Comparison of ENCODE assay signal across 9 cellular contexts in genomic region chr3:112013784-112014143, GRCh38. TPM values are rescaled to one million over a fixed set of nuclear protein-coding genes. Genes with fewer than 3 reads are reported as not detected.
DNase-seq lines count a peak whose midpoint lies in the region; ATAC-seq and TF ChIP-seq lines count a peak whose summit lies in the region.
"Had no signal": no experiment of that assay in that cellular context is flagged by ENCODE, and none has a peak within 500 bp of the region (broad histone marks: within the 10 kb centered on the region; RNA-seq: fewer than 3 reads in every experiment).

No MANE protein-coding gene starts in this region.

- ATAC-seq in GM18511 (IDR thresholded peaks at IDR 0.05; ENCODE audit: unreplicated experiment) (peak; percentile 22), GM21528 (IDR thresholded peaks at IDR 0.05; ENCODE audit: low FRiP score, unreplicated experiment) (peak; percentile 35), HG03432 (IDR thresholded peaks at IDR 0.05; ENCODE audit: unreplicated experiment) (peak; percentile 46), left colon (peak; percentile 40)

- TF ChIP-seq CTCF in ascending aorta (IDR thresholded peaks at IDR 0.05): no peak

- H3K9me3 ChIP-seq in ascending aorta: no peaks in the 10 kb centered on the region
- H3K9me3 ChIP-seq: spleen had no signal

- no peak for DNase-seq in left colon
- no peak for DNase-seq in stimulated activated CD4-positive, alpha-beta T cell treated with anti-CD3 and anti-CD28 coated beads, Interleukin-15, amount 100 ng/mL, for 24 hours
- no peak for DNase-seq in NCI-H2107 treated with DMSO at 0.1 percent for 48 hours (lab: John Stamatoyannopoulos, UW; ENCODE audit: unreplicated experiment)
- DNase-seq in ascending aorta (ENCODE audit: low spot score in 2 of 2): no peak
- no peak for DNase-seq in NCI-H82 (lab: John Stamatoyannopoulos, UW)

- no peaks in the 10 kb centered on the region for H3K36me3 ChIP-seq in ascending aorta
- H3K36me3 ChIP-seq: spleen had no signal

- intact Hi-C loops in left colon (cut with DNase I, micrococcal nuclease) (no loop called here), ascending aorta (cut with DNase I) (loop anchor here (2.0 to 5.0 kb wide), 3 partner anchors 25 to 345 kb away; partner anchors contain the start of gene ABHD10)

- no peak overlapping the region for H3K27ac ChIP-seq in ascending aorta

- H3K4me3 ChIP-seq in ascending aorta: peak overlapping the region in 1 of 2 donors; percentile 33

- no peaks in the 10 kb centered on the region for H3K4me1 ChIP-seq in ascending aorta

- H3K27me3 ChIP-seq in ascending aorta: no peaks in the 10 kb centered on the region
- H3K27me3 ChIP-seq: spleen had no signal

RNA-seq across cellular contexts. Expression of gene TAGLN3, which starts 15.0 kb away (rescaled TPM):
- total RNA-seq in left colon (1 to 10 TPM in 1 of 2 donors, under 1 TPM in 1; 0.37 to 1.0 TPM), ascending aorta (not detected)
- total RNA-seq: spleen had no signal

RNA-seq across cellular contexts. Expression of gene TMPRSS7, which starts 20.8 kb away (rescaled TPM):
- total RNA-seq in left colon (under 1 TPM in 1 of 2 donors, not detected in 1; 0.11 TPM), ascending aorta (not detected)
- total RNA-seq: spleen had no signal

RNA-seq across cellular contexts. Expression of gene ABHD10, which starts 34.9 kb away (rescaled TPM):
- 10 to 100 TPM; 26.2 to 26.6 TPM for total RNA-seq in left colon
- 18.6 TPM for total RNA-seq in ascending aorta
